1 cellular context compared by ENCODE assay signal in the genomic region with DNA sequence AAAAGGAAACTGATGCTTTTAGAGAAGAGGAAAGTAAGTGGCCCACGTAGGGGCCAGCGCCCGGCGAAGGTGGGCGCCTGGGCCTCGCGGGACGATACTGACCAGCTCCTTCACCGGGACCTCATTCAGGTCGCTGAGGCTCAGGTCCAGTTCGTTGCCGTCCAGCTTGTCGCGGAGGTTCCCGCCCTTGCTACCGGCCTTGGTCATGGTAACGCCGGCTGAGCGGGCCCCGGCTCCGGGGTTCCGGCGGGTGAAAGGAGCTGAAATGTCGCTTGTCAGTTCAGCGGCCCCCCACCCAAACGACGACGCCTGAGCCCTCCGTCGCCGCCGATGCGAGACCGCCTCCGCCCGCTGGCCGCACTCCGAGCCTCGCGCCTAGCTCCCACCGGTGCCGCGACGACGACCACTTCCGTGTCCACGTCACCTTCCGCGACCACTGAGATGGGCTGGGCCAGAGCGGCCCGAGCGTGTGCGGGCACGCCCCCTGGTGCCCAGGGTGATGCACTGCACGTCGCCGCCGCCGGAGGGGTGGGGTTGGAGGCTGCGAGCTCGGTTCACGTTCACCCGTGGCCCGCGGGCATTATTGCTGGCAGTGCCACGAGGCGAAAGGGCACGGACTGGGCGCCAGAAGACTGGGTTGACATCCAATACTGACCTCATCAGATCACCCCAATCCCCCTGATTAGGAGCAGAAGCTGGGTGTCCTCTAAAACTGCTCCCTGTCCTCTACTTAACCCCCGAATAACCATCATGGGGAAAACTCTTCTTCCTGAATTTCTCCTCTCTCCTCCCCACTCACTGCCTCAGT.
TF ChIP-seq lines count a peak whose summit lies in the region.

TSS of gene LRRC59 (minus strand) at position 413 of the 808 bp plus-strand sequence. CDS start at position 207, 206 bp downstream.

TF ChIP-seq in HepG2, 621 proteins besides CTCF, POLR2A, EP300 and RAD21 (continued from another document and continues in another):
- TF ChIP-seq, protein P1, sequence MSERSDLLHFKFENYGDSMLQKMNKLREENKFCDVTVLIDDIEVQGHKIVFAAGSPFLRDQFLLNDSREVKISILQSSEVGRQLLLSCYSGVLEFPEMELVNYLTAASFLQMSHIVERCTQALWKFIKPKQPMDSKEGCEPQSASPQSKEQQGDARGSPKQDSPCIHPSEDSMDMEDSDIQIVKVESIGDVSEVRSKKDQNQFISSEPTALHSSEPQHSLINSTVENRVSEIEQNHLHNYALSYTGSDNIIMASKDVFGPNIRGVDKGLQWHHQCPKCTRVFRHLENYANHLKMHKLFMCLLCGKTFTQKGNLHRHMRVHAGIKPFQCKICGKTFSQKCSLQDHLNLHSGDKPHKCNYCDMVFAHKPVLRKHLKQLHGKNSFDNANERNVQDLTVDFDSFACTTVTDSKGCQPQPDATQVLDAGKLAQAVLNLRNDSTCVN (CRISPR knock-in tag; IDR thresholded peaks at IDR 0.05; ENCODE audit: borderline replicate concordance) = peak; percentile 94
- peak; percentile 93 for TF ChIP-seq ZKSCAN8 (CRISPR knock-in tag; IDR thresholded peaks at IDR 0.05; ENCODE audit: borderline replicate concordance)
- no peak; the same call in 1 of the 2 replicates for TF ChIP-seq NFIC (IDR thresholded peaks at IDR 0.05; ENCODE audit: low read length)
- TF ChIP-seq HINFP (CRISPR knock-in tag; IDR thresholded peaks at IDR 0.05; ENCODE audit: low read depth) = peak; percentile 94
- TF ChIP-seq ZNF574 (CRISPR knock-in tag; IDR thresholded peaks at IDR 0.05) = peak; percentile 100
- no peak for TF ChIP-seq ARNT (IDR thresholded peaks at IDR 0.05)
- no peak for TF ChIP-seq ZNF326 (CRISPR knock-in tag; IDR thresholded peaks at IDR 0.05; ENCODE audit: borderline replicate concordance)
- TF ChIP-seq PITX1 (CRISPR knock-in tag; IDR thresholded peaks at IDR 0.05) = peak; percentile 95
- peak; percentile 97 for TF ChIP-seq PHF8 (CRISPR knock-in tag; IDR thresholded peaks at IDR 0.05)
- TF ChIP-seq SP4 (CRISPR knock-in tag; IDR thresholded peaks at IDR 0.05) = peak; percentile 95
- peak; percentile 85 for TF ChIP-seq PRDM10 (CRISPR knock-in tag; IDR thresholded peaks at IDR 0.05; ENCODE audit: low read depth)
- TF ChIP-seq, protein P2, sequence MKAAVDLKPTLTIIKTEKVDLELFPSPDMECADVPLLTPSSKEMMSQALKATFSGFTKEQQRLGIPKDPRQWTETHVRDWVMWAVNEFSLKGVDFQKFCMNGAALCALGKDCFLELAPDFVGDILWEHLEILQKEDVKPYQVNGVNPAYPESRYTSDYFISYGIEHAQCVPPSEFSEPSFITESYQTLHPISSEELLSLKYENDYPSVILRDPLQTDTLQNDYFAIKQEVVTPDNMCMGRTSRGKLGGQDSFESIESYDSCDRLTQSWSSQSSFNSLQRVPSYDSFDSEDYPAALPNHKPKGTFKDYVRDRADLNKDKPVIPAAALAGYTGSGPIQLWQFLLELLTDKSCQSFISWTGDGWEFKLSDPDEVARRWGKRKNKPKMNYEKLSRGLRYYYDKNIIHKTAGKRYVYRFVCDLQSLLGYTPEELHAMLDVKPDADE (CRISPR knock-in tag; IDR thresholded peaks at IDR 0.05) = peak; percentile 95; the same call in 1 of the 2 replicates
- no peak for TF ChIP-seq HNRNPH1 (optimal IDR thresholded peaks at IDR 0.05; ENCODE audit: low read depth, low read length)
- peak; percentile 94 for TF ChIP-seq ZNF558 (CRISPR knock-in tag; IDR thresholded peaks at IDR 0.05; ENCODE audit: borderline replicate concordance)
- peak; percentile 75; the same call in 1 of the 2 replicates for TF ChIP-seq NFAT5 (CRISPR knock-in tag; IDR thresholded peaks at IDR 0.05)
- peak; percentile 99 for TF ChIP-seq GABPB1 (CRISPR knock-in tag; IDR thresholded peaks at IDR 0.05)
- peak; percentile 85 for TF ChIP-seq RARA (CRISPR knock-in tag; IDR thresholded peaks at IDR 0.05)
- TF ChIP-seq ZFP36 (IDR thresholded peaks at IDR 0.05; ENCODE audit: borderline replicate concordance, low read depth, low read length, partially characterized antibody) = no peak
- no peak for TF ChIP-seq THAP7 (CRISPR knock-in tag; IDR thresholded peaks at IDR 0.05)
- TF ChIP-seq ARID2 (CRISPR knock-in tag; IDR thresholded peaks at IDR 0.05; ENCODE audit: borderline replicate concordance) = peak; percentile 99
- peak; percentile 82; the same call in 1 of the 2 replicates for TF ChIP-seq GFI1 (CRISPR knock-in tag; IDR thresholded peaks at IDR 0.05; ENCODE audit: borderline replicate concordance)
- no peak for TF ChIP-seq EZH2 (conservative IDR thresholded peaks at IDR 0.05; ENCODE audit: low read depth, low read length)
- TF ChIP-seq ZNF513 (CRISPR knock-in tag; conservative IDR thresholded peaks at IDR 0.05) = peak; percentile 99; the same call in 1 of the 2 replicates
- TF ChIP-seq ZFP41 (CRISPR knock-in tag; IDR thresholded peaks at IDR 0.05; ENCODE audit: borderline replicate concordance) = peak; percentile 78
- TF ChIP-seq ZSCAN12 (CRISPR knock-in tag; IDR thresholded peaks at IDR 0.05) = no peak
- TF ChIP-seq MAFK (conservative IDR thresholded peaks at IDR 0.05 in 1 of 2, IDR thresholded peaks at IDR 0.05 in 1 of 2; ENCODE audit: low read length in 2 of 2) = no peak
- TF ChIP-seq ZNF556 (CRISPR knock-in tag; IDR thresholded peaks at IDR 0.05; ENCODE audit: borderline replicate concordance) = peak; percentile 99
- peak; percentile 99 for TF ChIP-seq GTF3A (CRISPR knock-in tag; conservative IDR thresholded peaks at IDR 0.05)
- no peak for TF ChIP-seq NR2F2 (IDR thresholded peaks at IDR 0.05; ENCODE audit: borderline replicate concordance, low read depth)
- TF ChIP-seq, protein P3, sequence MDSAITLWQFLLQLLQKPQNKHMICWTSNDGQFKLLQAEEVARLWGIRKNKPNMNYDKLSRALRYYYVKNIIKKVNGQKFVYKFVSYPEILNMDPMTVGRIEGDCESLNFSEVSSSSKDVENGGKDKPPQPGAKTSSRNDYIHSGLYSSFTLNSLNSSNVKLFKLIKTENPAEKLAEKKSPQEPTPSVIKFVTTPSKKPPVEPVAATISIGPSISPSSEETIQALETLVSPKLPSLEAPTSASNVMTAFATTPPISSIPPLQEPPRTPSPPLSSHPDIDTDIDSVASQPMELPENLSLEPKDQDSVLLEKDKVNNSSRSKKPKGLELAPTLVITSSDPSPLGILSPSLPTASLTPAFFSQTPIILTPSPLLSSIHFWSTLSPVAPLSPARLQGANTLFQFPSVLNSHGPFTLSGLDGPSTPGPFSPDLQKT (CRISPR knock-in tag; IDR thresholded peaks at IDR 0.05; ENCODE audit: borderline replicate concordance) = peak; percentile 86; the same call in 1 of the 2 replicates
